13 cellular contexts compared by ENCODE assay signal in genomic region chr3:136350132-136350531, GRCh38.
DNase-seq lines count a peak whose midpoint lies in the region; ATAC-seq and TF ChIP-seq lines count a peak whose summit lies in the region.
"Had no signal": no experiment of that assay in that cellular context is flagged by ENCODE, and none has a peak within 500 bp of the region (broad histone marks: within the 10 kb centered on the region; RNA-seq: fewer than 3 reads in every experiment).

No MANE protein-coding gene starts in this region.

- H3K36me3 ChIP-seq in SK-N-SH (replicated peaks in 1 of 2; ENCODE audit: control insufficient read depth in 1 of 2, insufficient read depth in 2 of 2, low read length in 1 of 2): peaks cover 11 to 33% of the 10 kb centered on the region in 2 experiments

- no peaks in the 10 kb centered on the region for H4K20me1 ChIP-seq in SK-N-SH (ENCODE audit: insufficient read depth)

- peak overlapping the region; percentile 63; the same call in 1 of the 2 replicates for H3K9ac ChIP-seq in SK-N-SH

- H3K79me2 ChIP-seq in SK-N-SH (ENCODE audit: insufficient read depth): no peaks in the 10 kb centered on the region

- TF ChIP-seq EP300 in SK-N-SH (IDR thresholded peaks at IDR 0.05; ENCODE audit: borderline replicate concordance in 1 of 2, low read depth in 1 of 2, low read length in 1 of 2): peak in 1 of 2 experiments; percentile 47; a peak in 1 of 4 replicates

- DNase-seq in EL (peak; percentile 96), SK-N-SH (no peak), fibroblast of villous mesenchyme (ENCODE audit: low read depth) (peak; percentile 95), retinal pigment epithelial cell (ENCODE audit: low read depth) (peak; percentile 22), cortex of kidney (lab: John Stamatoyannopoulos, UW) (no peak), T-helper 2 cell (no peak), putamen (ENCODE audit: low spot score) (no peak)
- DNase-seq: activated CD4-positive, alpha-beta T cell treated with anti-CD3 and anti-CD28 coated beads for 1 hour; activated naive CD4-positive, alpha-beta T cell treated with anti-CD3 and anti-CD28 coated beads for 36 hours; DND-41; natural killer cell; NCI-H187 had no signal

- H3K9me2 ChIP-seq in SK-N-SH: no peaks in the 10 kb centered on the region

- H3F3A ChIP-seq in SK-N-SH (replicated peaks; ENCODE audit: insufficient read depth): peaks cover 13% of the 10 kb centered on the region

- TF ChIP-seq CTCF in SK-N-SH (IDR thresholded peaks at IDR 0.05) (no peak), fibroblast of villous mesenchyme (IDR thresholded peaks at IDR 0.05; ENCODE audit: insufficient read depth, low read depth, low read length) (no peak), retinal pigment epithelial cell (conservative IDR thresholded peaks at IDR 0.05; ENCODE audit: low read depth, low read length) (no peak)

- peak overlapping the region; percentile 67 for H3K4me2 ChIP-seq in SK-N-SH

- H2AFZ ChIP-seq in SK-N-SH (ENCODE audit: low read depth): no peak overlapping the region

- H3K27ac ChIP-seq in SK-N-SH (ENCODE audit: low read depth in 2 of 2, low read length in 1 of 2): peak overlapping the region; percentile 54 to 98; a peak in 3 of 4 replicates

- H3K4me1 ChIP-seq in SK-N-SH (ENCODE audit: control insufficient read depth in 1 of 2, insufficient read depth in 2 of 2, low read depth in 1 of 2, low read length in 1 of 2): peaks cover 0 to 8% of the 10 kb centered on the region in 2 experiments; a peak in 3 of 4 replicates

- CTCF ChIA-PET in SK-N-SH (lab: Yijun Ruan, JAX): interaction anchor here (1.2 to 1.3 kb wide), 2 partner anchors 10 to 402 kb away, joined by 3 to 4 read pairs; partner anchors contain the start of gene STAG1

- no peaks in the 10 kb centered on the region for H3K27me3 ChIP-seq in SK-N-SH (ENCODE audit: insufficient read depth)

- no peak for TF ChIP-seq RAD21 in SK-N-SH (IDR thresholded peaks at IDR 0.05; ENCODE audit: low read length)

- POLR2A ChIA-PET in SK-N-SH (lab: Yijun Ruan, JAX): no interaction called here

- H3K9me3 ChIP-seq in SK-N-SH: no peaks in the 10 kb centered on the region

- no peak for ATAC-seq in HG03460 (IDR thresholded peaks at IDR 0.05; ENCODE audit: unreplicated experiment)
- ATAC-seq: natural killer cell had no signal

- H3K4me3 ChIP-seq in SK-N-SH (ENCODE audit: low read depth in 2 of 2, low read length in 1 of 2): peak overlapping the region in 1 of 2 experiments; percentile 31; a peak in 1 of 4 replicates
- peak overlapping the region; percentile 10 for H3K4me3 ChIP-seq in fibroblast of villous mesenchyme (ENCODE audit: low read depth, low read length)
- H3K4me3 ChIP-seq in retinal pigment epithelial cell (ENCODE audit: low read length): no peak overlapping the region

- 67% methylated on average over 1 of the region's 1 CpG for WGBS in SK-N-SH (ENCODE audit: low lambda C conversion rate)

TF ChIP-seq in SK-N-SH, 30 proteins besides CTCF, POLR2A, EP300 and RAD21 (continues in another document):
- TF ChIP-seq NRF1 (IDR thresholded peaks at IDR 0.05; ENCODE audit: low read depth, low read length): no peak
- no peak; the same call in 1 of the 2 replicates for TF ChIP-seq RXRA (IDR thresholded peaks at IDR 0.05; ENCODE audit: borderline replicate concordance, low read depth)
- no peak for TF ChIP-seq RCOR1 (IDR thresholded peaks at IDR 0.05; ENCODE audit: low read length)
- no peak for TF ChIP-seq RFX5 (IDR thresholded peaks at IDR 0.05; ENCODE audit: low read length)
- TF ChIP-seq CHD2 (IDR thresholded peaks at IDR 0.05; ENCODE audit: low read length, partially characterized antibody): no peak
- TF ChIP-seq, protein P1, sequence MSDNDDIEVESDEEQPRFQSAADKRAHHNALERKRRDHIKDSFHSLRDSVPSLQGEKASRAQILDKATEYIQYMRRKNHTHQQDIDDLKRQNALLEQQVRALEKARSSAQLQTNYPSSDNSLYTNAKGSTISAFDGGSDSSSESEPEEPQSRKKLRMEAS (IDR thresholded peaks at IDR 0.05; ENCODE audit: low read depth): peak; percentile 15; the same call in 1 of the 2 replicates
- no peak for TF ChIP-seq SMC3 (IDR thresholded peaks at IDR 0.05; ENCODE audit: low read depth, low read length)
- TF ChIP-seq GATA2 (CRISPR knock-in tag; IDR thresholded peaks at IDR 0.05): no peak
- TF ChIP-seq MEF2A (IDR thresholded peaks at IDR 0.05; ENCODE audit: borderline replicate concordance, low read depth): peak; percentile 36; the same call in 1 of the 2 replicates
- TF ChIP-seq TCF12 (IDR thresholded peaks at IDR 0.05): peak; percentile 75
- peak; percentile 46; the same call in 1 of the 2 replicates for TF ChIP-seq POLR2AphosphoS5 (IDR thresholded peaks at IDR 0.05; ENCODE audit: low read depth, low read length)
- TF ChIP-seq, protein P2, sequence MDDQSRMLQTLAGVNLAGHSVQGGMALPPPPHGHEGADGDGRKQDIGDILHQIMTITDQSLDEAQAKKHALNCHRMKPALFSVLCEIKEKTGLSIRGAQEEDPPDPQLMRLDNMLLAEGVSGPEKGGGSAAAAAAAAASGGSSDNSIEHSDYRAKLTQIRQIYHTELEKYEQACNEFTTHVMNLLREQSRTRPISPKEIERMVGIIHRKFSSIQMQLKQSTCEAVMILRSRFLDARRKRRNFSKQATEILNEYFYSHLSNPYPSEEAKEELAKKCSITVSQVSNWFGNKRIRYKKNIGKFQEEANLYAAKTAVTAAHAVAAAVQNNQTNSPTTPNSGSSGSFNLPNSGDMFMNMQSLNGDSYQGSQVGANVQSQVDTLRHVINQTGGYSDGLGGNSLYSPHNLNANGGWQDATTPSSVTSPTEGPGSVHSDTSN (IDR thresholded peaks at IDR 0.05): peak; percentile 65
- TF ChIP-seq, protein P3, sequence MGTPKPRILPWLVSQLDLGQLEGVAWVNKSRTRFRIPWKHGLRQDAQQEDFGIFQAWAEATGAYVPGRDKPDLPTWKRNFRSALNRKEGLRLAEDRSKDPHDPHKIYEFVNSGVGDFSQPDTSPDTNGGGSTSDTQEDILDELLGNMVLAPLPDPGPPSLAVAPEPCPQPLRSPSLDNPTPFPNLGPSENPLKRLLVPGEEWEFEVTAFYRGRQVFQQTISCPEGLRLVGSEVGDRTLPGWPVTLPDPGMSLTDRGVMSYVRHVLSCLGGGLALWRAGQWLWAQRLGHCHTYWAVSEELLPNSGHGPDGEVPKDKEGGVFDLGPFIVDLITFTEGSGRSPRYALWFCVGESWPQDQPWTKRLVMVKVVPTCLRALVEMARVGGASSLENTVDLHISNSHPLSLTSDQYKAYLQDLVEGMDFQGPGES (IDR thresholded peaks at IDR 0.05; ENCODE audit: low read depth, low read length): no peak
- TF ChIP-seq FOSL2 (IDR thresholded peaks at IDR 0.05; ENCODE audit: borderline replicate concordance, low read depth): peak; percentile 75
- TF ChIP-seq FOXJ3 (CRISPR knock-in tag; IDR thresholded peaks at IDR 0.05): no peak
- TF ChIP-seq YY1 (IDR thresholded peaks at IDR 0.05; ENCODE audit: low read depth): no peak
- TF ChIP-seq TAF1 (IDR thresholded peaks at IDR 0.05; ENCODE audit: borderline replicate concordance, low read depth, low read length): no peak
- peak; percentile 94 for TF ChIP-seq NFIC (IDR thresholded peaks at IDR 0.05; ENCODE audit: borderline replicate concordance)
- no peak for TF ChIP-seq ELF1 (IDR thresholded peaks at IDR 0.05)
- no peak for TF ChIP-seq GABPA (IDR thresholded peaks at IDR 0.05; ENCODE audit: low read depth)
- peak; percentile 85 for TF ChIP-seq JUND (IDR thresholded peaks at IDR 0.05)
- no peak for TF ChIP-seq ZBTB33 (IDR thresholded peaks at IDR 0.05; ENCODE audit: borderline replicate concordance, low read depth)
- peak; percentile 62; the same call in 1 of the 2 replicates for TF ChIP-seq TEAD4 (IDR thresholded peaks at IDR 0.05; ENCODE audit: borderline replicate concordance, insufficient read depth)
- TF ChIP-seq, protein P4, sequence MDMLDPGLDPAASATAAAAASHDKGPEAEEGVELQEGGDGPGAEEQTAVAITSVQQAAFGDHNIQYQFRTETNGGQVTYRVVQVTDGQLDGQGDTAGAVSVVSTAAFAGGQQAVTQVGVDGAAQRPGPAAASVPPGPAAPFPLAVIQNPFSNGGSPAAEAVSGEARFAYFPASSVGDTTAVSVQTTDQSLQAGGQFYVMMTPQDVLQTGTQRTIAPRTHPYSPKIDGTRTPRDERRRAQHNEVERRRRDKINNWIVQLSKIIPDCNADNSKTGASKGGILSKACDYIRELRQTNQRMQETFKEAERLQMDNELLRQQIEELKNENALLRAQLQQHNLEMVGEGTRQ (IDR thresholded peaks at IDR 0.05; ENCODE audit: borderline replicate concordance, low read depth, low read length): no peak
- no peak for TF ChIP-seq FOXM1 (IDR thresholded peaks at IDR 0.05; ENCODE audit: low read depth)

Comparison
In these comparisons a context has a peak if more than half of its experiments do, and no peak if none do; other contexts are left out.
1. DNase-seq: peak in EL (single experiment), fibroblast of villous mesenchyme (single experiment) and retinal pigment epithelial cell (single experiment); none in SK-N-SH (single experiment), cortex of kidney (single experiment), T-helper 2 cell (0 of 5) and putamen (single experiment).